Comparison of ENCODE assay signal across 17 cellular contexts in genomic region chr2:28267282-28267681, GRCh38.
"Had no signal": no experiment of that assay in that cellular context is flagged by ENCODE, and none has a peak within 500 bp of the region (broad histone marks: within the 10 kb centered on the region; RNA-seq: fewer than 3 reads in every experiment).

No MANE protein-coding gene starts in this region.

- H3K27ac ChIP-seq: dorsolateral prefrontal cortex, neural progenitor cell, prostate gland, WERI-Rb-1 had no signal

- H3K4me3 Mint-ChIP-seq: neural progenitor cell; stimulated activated naive CD8-positive, alpha-beta T cell treated with anti-CD3 and anti-CD28 coated beads, Interleukin-15, Interleukin-2, amounts not matched to agents 100 ng/mL and 50 ng/mL, for 24 hours had no signal

- H3K9me3 ChIP-seq: prostate gland, right atrium auricular region, tibial nerve had no signal

- H3K4me2 ChIP-seq: neural progenitor cell had no signal

- H3K9me3 Mint-ChIP-seq: neural progenitor cell; stimulated activated naive CD8-positive, alpha-beta T cell treated with anti-CD3 and anti-CD28 coated beads, Interleukin-15, Interleukin-2, amounts not matched to agents 100 ng/mL and 50 ng/mL, for 24 hours had no signal

- DNase-seq: activated CD4-positive, alpha-beta T cell treated with anti-CD3 and anti-CD28 coated beads for 1 hour; activated gamma-delta T cell; amygdala; caudate nucleus; dorsolateral prefrontal cortex; foreskin keratinocyte; hippocampal formation; islet precursor cell; left colon; WERI-Rb-1 had no signal

- H3K9ac ChIP-seq: neural progenitor cell had no signal

- H3K36me3 ChIP-seq: neural progenitor cell, prostate gland, right atrium auricular region, tibial nerve, WERI-Rb-1 had no signal

- H3K4me3 ChIP-seq: dorsolateral prefrontal cortex, lung, neural progenitor cell, prostate gland, right atrium auricular region, tibial nerve had no signal

- H3K27ac Mint-ChIP-seq: activated naive CD4-positive, alpha-beta T cell treated with anti-CD3 and anti-CD28 coated beads, Interleukin-2, amount 50 U/mL, for 72 hours; neural progenitor cell; stimulated activated naive CD8-positive, alpha-beta T cell treated with anti-CD3 and anti-CD28 coated beads, Interleukin-15, Interleukin-2, amounts not matched to agents 100 ng/mL and 50 ng/mL, for 24 hours had no signal

- H3K27me3 ChIP-seq: dorsolateral prefrontal cortex, foreskin keratinocyte, neural progenitor cell, right atrium auricular region, tibial nerve had no signal

- H3K27me3 Mint-ChIP-seq: stimulated activated naive CD8-positive, alpha-beta T cell treated with anti-CD3 and anti-CD28 coated beads, Interleukin-15, Interleukin-2, amounts not matched to agents 100 ng/mL and 50 ng/mL, for 24 hours had no signal

- ATAC-seq: activated naive CD4-positive, alpha-beta T cell treated with anti-CD3 and anti-CD28 coated beads, Interleukin-2, amount 50 U/mL, for 72 hours; foreskin keratinocyte; left colon had no signal
